Comparison of ENCODE assay signal across 14 cellular contexts in the genomic region with DNA sequence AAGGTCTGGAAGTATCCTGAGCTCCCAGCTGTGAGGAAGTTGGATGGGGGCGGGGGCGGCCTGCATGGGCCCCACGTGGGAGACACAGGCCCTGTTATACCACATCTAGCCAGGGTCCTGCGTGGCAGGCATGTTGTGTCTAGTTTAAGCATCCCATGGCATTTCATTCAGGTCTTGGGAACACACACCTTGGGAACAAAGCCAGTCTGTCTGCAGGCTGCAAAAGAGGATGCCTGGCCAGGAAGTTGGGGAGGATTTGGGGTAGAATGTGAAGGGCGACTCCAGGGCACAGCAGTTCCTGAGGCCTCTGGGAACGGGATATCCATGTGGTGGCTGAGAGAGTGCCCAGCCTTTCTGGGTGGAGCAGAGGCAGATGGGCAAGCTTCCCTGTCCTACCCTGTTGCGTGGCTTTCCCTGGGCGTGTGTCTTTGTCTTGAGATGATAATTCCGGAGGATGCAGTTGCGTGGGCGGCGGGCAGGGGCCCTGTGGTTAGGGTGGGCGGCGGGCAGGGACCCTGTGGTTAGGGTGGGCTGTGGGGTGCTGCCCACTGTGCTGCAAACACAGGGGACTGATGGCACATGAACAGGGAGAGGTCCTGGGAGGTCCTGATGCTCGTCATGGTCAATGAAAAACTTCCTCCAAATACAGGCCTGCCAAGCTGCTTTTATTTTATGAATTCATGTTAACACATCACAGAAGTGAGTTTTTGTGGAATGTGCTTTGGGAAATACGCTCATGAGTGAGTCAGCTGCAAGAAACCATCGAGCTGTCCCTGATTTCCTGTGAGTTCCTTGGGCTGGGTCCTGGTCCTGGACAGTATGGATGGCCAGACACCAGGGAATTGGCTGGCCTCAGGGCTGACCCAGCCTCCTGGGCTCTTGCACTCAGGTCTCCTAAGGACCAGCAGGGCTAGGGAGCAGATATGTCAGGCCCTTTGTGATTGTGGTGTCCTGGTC.
DNase-seq lines count a peak whose midpoint lies in the region; ATAC-seq, FAIRE-seq and TF ChIP-seq lines count a peak whose summit lies in the region.
"Had no signal": no experiment of that assay in that cellular context is flagged by ENCODE, and none has a peak within 500 bp of the region (broad histone marks: within the 10 kb centered on the region; RNA-seq: fewer than 3 reads in every experiment).

No MANE protein-coding gene starts in this region.

- TF ChIP-seq CTCF in left ventricle myocardium inferior (IDR thresholded peaks at IDR 0.05; ENCODE audit: borderline replicate concordance) (no peak), chondrocyte (IDR thresholded peaks at IDR 0.05) (no peak)

- H3K4me1 ChIP-seq in left ventricle myocardium inferior = no peaks in the 10 kb centered on the region

- no peaks in the 10 kb centered on the region for H3K27me3 ChIP-seq in left ventricle myocardium inferior (ENCODE audit: low read depth)

- peaks cover 15% of the 10 kb centered on the region for H3K4me1 Mint-ChIP-seq in chondrocyte (ENCODE audit: low read depth)
- H3K4me1 Mint-ChIP-seq: B cell had no signal

- H3K27me3 Mint-ChIP-seq in chondrocyte (ENCODE audit: low read depth) = no peaks in the 10 kb centered on the region

- ATAC-seq in HG03520 (IDR thresholded peaks at IDR 0.05; ENCODE audit: unreplicated experiment) = no peak

- H3K9me3 ChIP-seq in left ventricle myocardium inferior (replicated peaks) = no peaks in the 10 kb centered on the region

- H3K4me3 ChIP-seq in left ventricle myocardium inferior = no peak overlapping the region

- no peak overlapping the region for H3K27ac ChIP-seq in left ventricle myocardium inferior (replicated peaks)

- no peak overlapping the region for H3K4me3 Mint-ChIP-seq in chondrocyte (ENCODE audit: unreplicated experiment)
- H3K4me3 Mint-ChIP-seq: B cell had no signal

- H3K27ac Mint-ChIP-seq in chondrocyte (ENCODE audit: unreplicated experiment) = peak overlapping the region; percentile 91
- H3K27ac Mint-ChIP-seq: B cell had no signal

- no peaks in the 10 kb centered on the region for H3K9me3 Mint-ChIP-seq in chondrocyte (ENCODE audit: low read depth)

- DNase-seq in cardiac septum (ENCODE audit: low spot score) (peak; percentile 55), left ventricle myocardium inferior (no peak), chondrocyte (ENCODE audit: low spot score) (peak; percentile 68), kidney tubule cell (ENCODE audit: low spot score) (peak; percentile 69), urothelium cell line (ENCODE audit: low spot score) (peak; percentile 61), frontal cortex (ENCODE audit: low spot score in 2 of 2) (no peak)
- no peak for DNase-seq in stimulated activated CD4-positive, alpha-beta T cell treated with anti-CD3 and anti-CD28 coated beads, Interleukin-4, amount 100 ng/mL, for 4 hours
- DNase-seq: activated CD4-positive, CD25-positive, alpha-beta regulatory T cell treated with anti-CD3 and anti-CD28 coated beads, Interleukin-2, amount 50 U/mL, for 72 hours; hippocampal formation; NCI-H2029; occipital lobe had no signal

- H3K36me3 ChIP-seq in left ventricle myocardium inferior = no peaks in the 10 kb centered on the region

- intact Hi-C loops in cardiac septum (cut with DNase I) = no loop called here
- intact Hi-C loops in left ventricle myocardium inferior (cut with micrococcal nuclease) = no loop called here

- no peaks in the 10 kb centered on the region for H3K36me3 Mint-ChIP-seq in chondrocyte (ENCODE audit: low read depth)

- peak; percentile 37 for FAIRE-seq in urothelium cell line (lab: Jason Lieb, UNC)
- FAIRE-seq in frontal cortex (lab: Jason Lieb, UNC) = no peak
- FAIRE-seq: GM12891 had no signal

Comparison
In these comparisons a context has a peak if more than half of its experiments do, and no peak if none do; other contexts are left out.
1. DNase-seq: peak in cardiac septum (single experiment), chondrocyte (single experiment), kidney tubule cell (single experiment) and urothelium cell line (single experiment); none in left ventricle myocardium inferior (single experiment), stimulated activated CD4-positive, alpha-beta T cell treated with anti-CD3 and anti-CD28 coated beads, Interleukin-4, amount 100 ng/mL, for 4 hours (0 of 2) and frontal cortex (0 of 2).